ENCODE assay signal across 19 cellular contexts in genomic region chr5:124074500-124074899, GRCh38.
"Had no signal": no experiment of that assay in that cellular context is flagged by ENCODE, and none has a peak within 500 bp of the region (broad histone marks: within the 10 kb centered on the region; RNA-seq: fewer than 3 reads in every experiment).

No MANE protein-coding gene starts in this region.

- H3K4me3 Mint-ChIP-seq: dendritic cell treated with granulocyte-macrophage colony-stimulating factor and Interleukin-4, amounts not matched to agents 40 ng/mL and 50 ng/mL, for 4 days; natural killer cell treated with Interleukin-12 subunit alpha and Interleukin-12 subunit beta and Interleukin-15 and Interleukin-18, amount 100 ng/mL, for 72 hours; neural crest cell had no signal

- H3K27me3 Mint-ChIP-seq: dendritic cell treated with granulocyte-macrophage colony-stimulating factor and Interleukin-4, amounts not matched to agents 40 ng/mL and 50 ng/mL, for 4 days; natural killer cell treated with Interleukin-12 subunit alpha and Interleukin-12 subunit beta and Interleukin-15 and Interleukin-18, amount 100 ng/mL, for 72 hours; progenitor cell of endocrine pancreas had no signal

- H3K27ac Mint-ChIP-seq: dendritic cell treated with granulocyte-macrophage colony-stimulating factor and Interleukin-4, amounts not matched to agents 40 ng/mL and 50 ng/mL, for 4 days; natural killer cell treated with Interleukin-12 subunit alpha and Interleukin-12 subunit beta and Interleukin-15 and Interleukin-18, amount 100 ng/mL, for 72 hours; progenitor cell of endocrine pancreas had no signal

- DNase-seq: effector memory CD4-positive, alpha-beta T cell; foreskin fibroblast; gastrocnemius medialis; head of caudate nucleus; left ventricle myocardium superior; lower lobe of right lung; pancreas; right lobe of liver; small intestine; stimulated activated CD4-positive, alpha-beta T cell treated with anti-CD3 and anti-CD28 coated beads, Interleukin-15, amount 100 ng/mL, for 24 hours; stimulated activated CD4-positive, alpha-beta T cell treated with anti-CD3 and anti-CD28 coated beads, Interleukin-2, amount 100 ng/mL, for 48 hours; stimulated activated naive CD4-positive, alpha-beta T cell treated with Interleukin-2 at 50 U/mL for 16 hours; stomach; thyroid gland; trophoblast cell had no signal

- ATAC-seq: gastrocnemius medialis; left ventricle myocardium superior; lower lobe of right lung; natural killer cell treated with Interleukin-12 subunit alpha and Interleukin-12 subunit beta and Interleukin-15 and Interleukin-18, amount 100 ng/mL, for 72 hours; pancreas; right lobe of liver had no signal
